In genomic region chrX:27186671-27187070, GRCh38 we compare ENCODE assay signal across 7 cellular contexts.
A peak's percentile ranks its signal among the peaks of the same experiment; 100 is the strongest.
DNase-seq lines count a peak whose midpoint lies in the region; ATAC-seq, FAIRE-seq and TF ChIP-seq lines count a peak whose summit lies in the region.

No MANE protein-coding gene starts in this region.

- no peak overlapping the region for H3K4me2 ChIP-seq in hepatocyte

- H3K4me1 ChIP-seq in hepatocyte (ENCODE audit: insufficient read depth) (no peaks in the 10 kb centered on the region), testis (no peaks in the 10 kb centered on the region)

- no peaks in the 10 kb centered on the region for H3K79me2 ChIP-seq in hepatocyte

- WGBS in hepatocyte (ENCODE audit: low lambda C conversion rate, missing lambda C conversion rate): 41% methylated on average over 5 of the region's 5 CpGs
- 27 to 30% methylated on average over 5 of the region's 5 CpGs for WGBS in testis, 2 donors

- no peak for ATAC-seq in GM18511 (IDR thresholded peaks at IDR 0.05; ENCODE audit: unreplicated experiment)

- H2AFZ ChIP-seq in hepatocyte: no peak overlapping the region

- H3K9me3 ChIP-seq in hepatocyte (ENCODE audit: low read depth) (no peaks in the 10 kb centered on the region), testis (no peaks in the 10 kb centered on the region)

- no peak for TF ChIP-seq POLR2A in testis (IDR thresholded peaks at IDR 0.05)

- H3K4me3 ChIP-seq in hepatocyte: no peak overlapping the region
- no peak overlapping the region for H3K4me3 ChIP-seq in testis

- TF ChIP-seq CTCF in hepatocyte (IDR thresholded peaks at IDR 0.05; ENCODE audit: poor library complexity) (peak; percentile 58), testis (IDR thresholded peaks at IDR 0.05) (peak; percentile 47 to 68 (median 56))

- no peaks in the 10 kb centered on the region for H3K9me2 ChIP-seq in hepatocyte (replicated peaks; ENCODE audit: insufficient read depth)

- H3K27ac ChIP-seq in hepatocyte (no peak overlapping the region), testis (no peak overlapping the region)

- H3K27me3 ChIP-seq in hepatocyte (no peaks in the 10 kb centered on the region), testis (no peaks in the 10 kb centered on the region)

- DNase-seq in DMS153 (lab: John Stamatoyannopoulos, UW) (peak; percentile 0), GM19239 (ENCODE audit: insufficient read length, low spot score) (no peak), NCI-H1417 (lab: John Stamatoyannopoulos, UW) (peak; percentile 18 to 83 (median 32)), hepatocyte (ENCODE audit: low spot score) (peak; percentile 31), testis (peak; percentile 19)
- peak; percentile 3 to 16 for DNase-seq in activated CD4-positive, alpha-beta T cell treated with anti-CD3 and anti-CD28 coated beads, Interleukin-2, amount 50 U/mL, for 48 hours

- H3K36me3 ChIP-seq in hepatocyte (replicated peaks; ENCODE audit: insufficient read depth, low read depth): no peaks in the 10 kb centered on the region
- no peaks in the 10 kb centered on the region for H3K36me3 ChIP-seq in testis (ENCODE audit: low read depth, missing control alignments)

- H4K20me1 ChIP-seq in hepatocyte (ENCODE audit: insufficient read depth, poor library complexity, severe bottlenecking): no peaks in the 10 kb centered on the region

- FAIRE-seq in GM19239 (lab: Jason Lieb, UNC): peak; percentile 88

- intact Hi-C loops in testis (cut with DNase I; ENCODE audit: low total_unique reads): no loop called here
